ENCODE assay signal across 8 cellular contexts in genomic region chr16:4402439-4403132, GRCh38. TPM values are rescaled to one million over a fixed set of nuclear protein-coding genes. Genes with fewer than 3 reads are reported as not detected.
DNase-seq lines count a peak whose midpoint lies in the region; ATAC-seq and TF ChIP-seq lines count a peak whose summit lies in the region.

No MANE protein-coding gene starts in this region.

- ATAC-seq in HG03439 (IDR thresholded peaks at IDR 0.05; ENCODE audit: unreplicated experiment) (peak; percentile 50), HG03025 (IDR thresholded peaks at IDR 0.05; ENCODE audit: low FRiP score, unreplicated experiment) (no peak)

- no peaks in the 10 kb centered on the region for H3K27me3 ChIP-seq in Caco-2 (replicated peaks; ENCODE audit: control insufficient read depth, insufficient read depth, low read length)
- H3K27me3 ChIP-seq in endodermal cell (ENCODE audit: control insufficient read depth, insufficient read depth, low read length, poor library complexity, severe bottlenecking): no peaks in the 10 kb centered on the region

- H3K36me3 Mint-ChIP-seq in Caco-2 (ENCODE audit: insufficient read depth, unreplicated experiment): peaks cover 13% of the 10 kb centered on the region
- H3K36me3 Mint-ChIP-seq in endodermal cell (ENCODE audit: low read depth): peaks cover 2% of the 10 kb centered on the region

- H3K4me3 ChIP-seq in Caco-2 (ENCODE audit: low read depth, low read length) (no peak overlapping the region), endodermal cell (ENCODE audit: low read length) (no peak overlapping the region)

- no peak overlapping the region for H3K4me3 Mint-ChIP-seq in Caco-2 (ENCODE audit: unreplicated experiment)
- peak overlapping the region; percentile 44 for H3K4me3 Mint-ChIP-seq in endodermal cell

- H3K4me1 Mint-ChIP-seq in Caco-2 (ENCODE audit: low read depth, unreplicated experiment) (no peaks in the 10 kb centered on the region), endodermal cell (peaks cover 4% of the 10 kb centered on the region)

- POLR2A ChIA-PET in Caco-2 (lab: Charles Lee): no interaction called here

- intact Hi-C loops in Caco-2 (cut with micrococcal nuclease; ENCODE audit: unreplicated experiment): loop anchor here (1.0 to 5.0 kb wide), 2 partner anchors 43 to 130 kb away; partner anchors contain the start of gene TFAP4

- CTCF ChIA-PET in Caco-2 (lab: Charles Lee): interaction anchor here (0.6 to 3.6 kb wide), 19 partner anchors 9 to 420 kb away, joined by 3 to 29 read pairs (median 4); partner anchors contain the start of genes CORO7 and PAM16

- 38 to 58% methylated on average over 5 to 29 of the region's 29 CpGs for WGBS in endodermal cell (ENCODE audit: insufficient coverage in 1 of 2, insufficient read length in 1 of 2), 2 experiments

- no peaks in the 10 kb centered on the region for H3K27me3 Mint-ChIP-seq in Caco-2 (ENCODE audit: insufficient read depth, unreplicated experiment)
- no peaks in the 10 kb centered on the region for H3K27me3 Mint-ChIP-seq in endodermal cell (ENCODE audit: insufficient read depth)

- peak; percentile 84 to 87 for TF ChIP-seq CTCF in Caco-2 (IDR thresholded peaks at IDR 0.05; ENCODE audit: insufficient read depth in 1 of 2, low read depth in 1 of 2, low read length in 1 of 2, severe bottlenecking in 1 of 2, unreplicated experiment in 1 of 2)
- peak; percentile 97 for TF ChIP-seq CTCF in endodermal cell (conservative IDR thresholded peaks at IDR 0.05)

- no peak overlapping the region for H3K27ac ChIP-seq in endodermal cell (ENCODE audit: low read depth, low read length)

- H3K27ac Mint-ChIP-seq in Caco-2 (ENCODE audit: unreplicated experiment): no peak overlapping the region
- H3K27ac Mint-ChIP-seq in endodermal cell: no peak overlapping the region

- no peaks in the 10 kb centered on the region for H3K9me3 Mint-ChIP-seq in Caco-2 (ENCODE audit: unreplicated experiment)
- no peaks in the 10 kb centered on the region for H3K9me3 Mint-ChIP-seq in endodermal cell

- H3K36me3 ChIP-seq in Caco-2 (ENCODE audit: control insufficient read depth, insufficient read depth, low read length) (no peaks in the 10 kb centered on the region), endodermal cell (ENCODE audit: control insufficient read depth, insufficient read depth, low read length) (no peaks in the 10 kb centered on the region)

- H3K9me3 ChIP-seq in Caco-2 (no peaks in the 10 kb centered on the region), endodermal cell (ENCODE audit: control insufficient read depth, low read length) (no peaks in the 10 kb centered on the region)

- peak; percentile 68 to 85 for DNase-seq in Caco-2
- DNase-seq in NOMO-1 treated with DMSO at 0.1 percent for 48 hours (lab: John Stamatoyannopoulos, UW; ENCODE audit: unreplicated experiment): peak; percentile 52
- DNase-seq in activated CD8-positive, alpha-beta memory T cell treated with anti-CD3 and anti-CD28 coated beads for 48 hours (ENCODE audit: low read depth in 2 of 3, low spot score in 2 of 3): peak in 2 of 3 experiments; percentile 58 to 67
- peak; percentile 96 for DNase-seq in endodermal cell
- DNase-seq in middle frontal gyrus (ENCODE audit: extremely low spot score, low spot score): peak; percentile 50
- peak; percentile 40 to 44 for DNase-seq in stimulated activated CD8-positive, alpha-beta memory T cell treated with anti-CD3 and anti-CD28 coated beads, Interleukin-7, amount 100 ng/mL, for 1 hour (ENCODE audit: low read depth in 2 of 2)

- no peaks in the 10 kb centered on the region for H3K4me1 ChIP-seq in Caco-2
- H3K4me1 ChIP-seq in endodermal cell (ENCODE audit: control insufficient read depth, insufficient read depth, low read length): no peaks in the 10 kb centered on the region

- no TSS peak for BruUV-seq in Caco-2 (replicated peaks; lab: Mats Ljungman, UMichigan)

- no peak overlapping the region for H3K9ac ChIP-seq in endodermal cell (ENCODE audit: extremely low read depth, low read length, poor library complexity, severe bottlenecking)

RNA-seq across cellular contexts. Expression of gene CORO7, which starts 13.8 kb away (rescaled TPM):
- total RNA-seq in Caco-2 (2022) (23.1 and 33.4 TPM in 2 replicates), endodermal cell (10 to 100 TPM; 32.5 to 37.5 TPM)
- 17.2 TPM for polyA plus RNA-seq in endodermal cell (2013, experiment 1 of 2)
- polyA plus RNA-seq in endodermal cell (2013, experiment 2 of 2): 18.4 TPM

RNA-seq across cellular contexts. Expression of gene DNAJA3, which starts 23.1 kb away (rescaled TPM):
- total RNA-seq in Caco-2 (2022) (77.1 and 79.6 TPM in 2 replicates), endodermal cell (10 to 100 TPM; 37.4 to 38.5 TPM)
- polyA plus RNA-seq in endodermal cell (2013, experiment 1 of 2): 33.2 TPM
- polyA plus RNA-seq in endodermal cell (2013, experiment 2 of 2): 35.2 TPM

RNA-seq across cellular contexts. Expression of gene VASN, which starts 30.9 kb away (rescaled TPM):
- total RNA-seq in Caco-2 (2022) (2.7 and 2.8 TPM in 2 replicates), endodermal cell (10 to 100 TPM; 10.4 to 12.1 TPM)
- polyA plus RNA-seq in endodermal cell (2013, experiment 1 of 2): 11.5 TPM
- 11.6 TPM for polyA plus RNA-seq in endodermal cell (2013, experiment 2 of 2)

RNA-seq across cellular contexts. Expression of gene PAM16, which starts 51.5 kb away (rescaled TPM):
- 74.1 and 76.5 TPM in 2 replicates for total RNA-seq in Caco-2 (2022)
- total RNA-seq in endodermal cell: 10 to 100 TPM; 57.7 to 66.2 TPM
- 57.2 TPM for polyA plus RNA-seq in endodermal cell (2013, experiment 1 of 2)
- polyA plus RNA-seq in endodermal cell (2013, experiment 2 of 2): 62.4 TPM

Comparison
In these comparisons a context has a peak if more than half of its experiments do, and no peak if none do; other contexts are left out.
1. DNase-seq: peak in every context shown above with its lines; median percentile 96 in endodermal cell; 76 in Caco-2; 62 in activated CD8-positive, alpha-beta memory T cell treated with anti-CD3 and anti-CD28 coated beads for 48 hours; 52 in NOMO-1 treated with DMSO at 0.1 percent for 48 hours; 50 in middle frontal gyrus; 42 in stimulated activated CD8-positive, alpha-beta memory T cell treated with anti-CD3 and anti-CD28 coated beads, Interleukin-7, amount 100 ng/mL, for 1 hour.